Comparison of ENCODE assay signal across 16 cellular contexts in genomic region chr3:56839784-56840724, GRCh38. TPM values are rescaled to one million over a fixed set of nuclear protein-coding genes. Genes with fewer than 3 reads are reported as not detected.
DNase-seq lines count a peak whose midpoint lies in the region; ATAC-seq, FAIRE-seq and TF ChIP-seq lines count a peak whose summit lies in the region.
"Had no signal": no experiment of that assay in that cellular context is flagged by ENCODE, and none has a peak within 500 bp of the region (broad histone marks: within the 10 kb centered on the region; RNA-seq: fewer than 3 reads in every experiment).

No MANE protein-coding gene starts in this region.

- H3K4me3 ChIP-seq in MG63: no peak overlapping the region
- H3K4me3 ChIP-seq in astrocyte (ENCODE audit: insufficient read depth, low read depth, low read length): no peak overlapping the region
- H3K4me3 ChIP-seq in mesenchymal stem cell (ENCODE audit: insufficient read depth in 1 of 2, low read depth in 1 of 2, low read length in 2 of 2): no peak overlapping the region
- H3K4me3 ChIP-seq: GM12878, left lung had no signal

- peaks cover 35% of the 10 kb centered on the region for H3K4me1 Mint-ChIP-seq in astrocyte (ENCODE audit: low read depth, unreplicated experiment)
- peaks cover 8% of the 10 kb centered on the region for H3K4me1 Mint-ChIP-seq in activated T-helper 2 cell treated with anti-CD3 and anti-CD28 coated beads, Interferon-gamma antibody, Interleukin-2, Interleukin-4, amounts not matched to agents 10 μg/mL and 5 μg/mL and 100 μg/mL, durations not matched to agents 14 hours and 24 hours and 36 hours (ENCODE audit: low read depth)

- no peaks in the 10 kb centered on the region for H3K36me3 Mint-ChIP-seq in astrocyte (ENCODE audit: low read depth, unreplicated experiment)
- peaks cover 17% of the 10 kb centered on the region for H3K36me3 Mint-ChIP-seq in activated T-helper 2 cell treated with anti-CD3 and anti-CD28 coated beads, Interferon-gamma antibody, Interleukin-2, Interleukin-4, amounts not matched to agents 10 μg/mL and 5 μg/mL and 100 μg/mL, durations not matched to agents 14 hours and 24 hours and 36 hours (ENCODE audit: low read depth)

- H3K4ac ChIP-seq in mesenchymal stem cell (ENCODE audit: low read depth in 1 of 2, low read length in 2 of 2): no peak overlapping the region

- no peaks in the 10 kb centered on the region for H3K79me1 ChIP-seq in mesenchymal stem cell (replicated peaks; ENCODE audit: low read length, poor library complexity, severe bottlenecking)

- H4K20me1 ChIP-seq in astrocyte (ENCODE audit: insufficient read depth, low read length): no peaks in the 10 kb centered on the region

- no peak overlapping the region for H2BK120ac ChIP-seq in mesenchymal stem cell (ENCODE audit: low read depth, low read length)

- H4K91ac ChIP-seq in mesenchymal stem cell (ENCODE audit: low read length): no peak overlapping the region

- H3K27me3 ChIP-seq in MG63: no peaks in the 10 kb centered on the region
- no peaks in the 10 kb centered on the region for H3K27me3 ChIP-seq in astrocyte (ENCODE audit: insufficient read depth, low read length)
- H3K27me3 ChIP-seq in mesenchymal stem cell (ENCODE audit: control insufficient read depth in 1 of 2, insufficient read depth in 1 of 2, low read length in 2 of 2): no peaks in the 10 kb centered on the region
- H3K27me3 ChIP-seq: left lung, neutrophil had no signal

- no peak for FAIRE-seq in astrocyte (lab: Jason Lieb, UNC)
- FAIRE-seq: GM12878 had no signal

- H3K14ac ChIP-seq in mesenchymal stem cell (ENCODE audit: low read length in 2 of 2): no peak overlapping the region

- no peaks in the 10 kb centered on the region for H3K79me2 ChIP-seq in astrocyte (ENCODE audit: insufficient read depth, low read length)

- H3K4me2 ChIP-seq in astrocyte (ENCODE audit: low read length) (peak overlapping the region; percentile 70), mesenchymal stem cell (ENCODE audit: low read length, poor library complexity, severe bottlenecking) (no peak overlapping the region)

- TF ChIP-seq CTCF in astrocyte (IDR thresholded peaks at IDR 0.05; ENCODE audit: insufficient read depth, low read depth, low read length): no peak

- H3K23ac ChIP-seq in mesenchymal stem cell (ENCODE audit: low read length in 2 of 2): no peak overlapping the region

- H3K9ac ChIP-seq in astrocyte (ENCODE audit: low read length) (peak overlapping the region; percentile 35), mesenchymal stem cell (ENCODE audit: low read length) (no peak overlapping the region)

- H2BK5ac ChIP-seq in mesenchymal stem cell (ENCODE audit: low read depth, low read length, poor library complexity, severe bottlenecking): no peak overlapping the region

- no peaks in the 10 kb centered on the region for H3K27me3 Mint-ChIP-seq in astrocyte (ENCODE audit: low read depth, unreplicated experiment)
- no peaks in the 10 kb centered on the region for H3K27me3 Mint-ChIP-seq in activated T-helper 2 cell treated with anti-CD3 and anti-CD28 coated beads, Interferon-gamma antibody, Interleukin-2, Interleukin-4, amounts not matched to agents 10 μg/mL and 5 μg/mL and 100 μg/mL, durations not matched to agents 14 hours and 24 hours and 36 hours (ENCODE audit: low read depth)

- H2AK5ac ChIP-seq in mesenchymal stem cell (ENCODE audit: low read length, severe bottlenecking): no peak overlapping the region

- H3K4me1 ChIP-seq in astrocyte (ENCODE audit: insufficient read depth, low read length) (peaks cover 23% of the 10 kb centered on the region), mesenchymal stem cell (ENCODE audit: control insufficient read depth, insufficient read depth, low read depth, low read length) (peaks cover 2% of the 10 kb centered on the region)
- H3K4me1 ChIP-seq: left lung had no signal

- H3K27ac Mint-ChIP-seq in astrocyte (ENCODE audit: unreplicated experiment): peak overlapping the region; percentile 95
- no peak overlapping the region for H3K27ac Mint-ChIP-seq in activated T-helper 2 cell treated with anti-CD3 and anti-CD28 coated beads, Interferon-gamma antibody, Interleukin-2, Interleukin-4, amounts not matched to agents 10 μg/mL and 5 μg/mL and 100 μg/mL, durations not matched to agents 14 hours and 24 hours and 36 hours

- peak overlapping the region in 1 of 2 experiments; percentile 29 for H2BK12ac ChIP-seq in mesenchymal stem cell (ENCODE audit: low read length in 2 of 2)

- peak overlapping the region; percentile 30 for H3K4me3 Mint-ChIP-seq in astrocyte (ENCODE audit: unreplicated experiment)
- H3K4me3 Mint-ChIP-seq in activated T-helper 2 cell treated with anti-CD3 and anti-CD28 coated beads, Interferon-gamma antibody, Interleukin-2, Interleukin-4, amounts not matched to agents 10 μg/mL and 5 μg/mL and 100 μg/mL, durations not matched to agents 14 hours and 24 hours and 36 hours (ENCODE audit: low read depth): no peak overlapping the region

- peak overlapping the region; percentile 4 for H4K8ac ChIP-seq in mesenchymal stem cell (ENCODE audit: low read length)

- no peaks in the 10 kb centered on the region for H3K9me3 ChIP-seq in MG63
- peaks cover 2% of the 10 kb centered on the region for H3K9me3 ChIP-seq in astrocyte (ENCODE audit: insufficient read depth, low read depth, low read length)
- H3K9me3 ChIP-seq in mesenchymal stem cell (ENCODE audit: control insufficient read depth, low read length): no peaks in the 10 kb centered on the region
- H3K9me3 ChIP-seq: left lung, neutrophil had no signal

- ATAC-seq in GM21576 (IDR thresholded peaks at IDR 0.05; ENCODE audit: unreplicated experiment) (no peak), GM21529 (IDR thresholded peaks at IDR 0.05; ENCODE audit: unreplicated experiment) (no peak)
- ATAC-seq: GM12878, left lung had no signal

- intact Hi-C loops in activated T-helper 2 cell treated with anti-CD3 and anti-CD28 coated beads, Interferon-gamma antibody, Interleukin-2, Interleukin-4, amounts not matched to agents 10 μg/mL and 5 μg/mL and 100 μg/mL, durations not matched to agents 14 hours and 24 hours and 36 hours (cut with micrococcal nuclease): no loop called here

- H2AFZ ChIP-seq in astrocyte (ENCODE audit: low read depth, low read length) (no peak overlapping the region), mesenchymal stem cell (ENCODE audit: low read depth, low read length) (no peak overlapping the region)

- WGBS in mesenchymal stem cell: 1% methylated on average over 9 of the region's 9 CpGs

- no peak overlapping the region for H2BK15ac ChIP-seq in mesenchymal stem cell (ENCODE audit: low read depth, poor library complexity, severe bottlenecking)

- H3K9me3 Mint-ChIP-seq in astrocyte (ENCODE audit: unreplicated experiment): no peaks in the 10 kb centered on the region
- H3K9me3 Mint-ChIP-seq in activated T-helper 2 cell treated with anti-CD3 and anti-CD28 coated beads, Interferon-gamma antibody, Interleukin-2, Interleukin-4, amounts not matched to agents 10 μg/mL and 5 μg/mL and 100 μg/mL, durations not matched to agents 14 hours and 24 hours and 36 hours: no peaks in the 10 kb centered on the region

- no peaks in the 10 kb centered on the region for H3K36me3 ChIP-seq in MG63
- H3K36me3 ChIP-seq in astrocyte (ENCODE audit: insufficient read depth, low read length): no peaks in the 10 kb centered on the region
- H3K36me3 ChIP-seq in mesenchymal stem cell (ENCODE audit: control insufficient read depth in 1 of 2, insufficient read depth in 2 of 2, low read depth in 1 of 2, low read length in 2 of 2): no peaks in the 10 kb centered on the region
- H3K36me3 ChIP-seq: left lung, neutrophil had no signal

- H3K18ac ChIP-seq in mesenchymal stem cell (ENCODE audit: low read depth in 1 of 2, low read length in 2 of 2): peak overlapping the region; percentile 37 to 56

- H3K27ac ChIP-seq in astrocyte (ENCODE audit: low read depth, low read length): peak overlapping the region; percentile 46
- H3K27ac ChIP-seq in mesenchymal stem cell (ENCODE audit: low read length, poor library complexity, severe bottlenecking): no peak overlapping the region
- H3K27ac ChIP-seq: left lung, neutrophil had no signal

- DNase-seq in DMS53 treated with DMSO at 0.1 percent for 48 hours (lab: John Stamatoyannopoulos, UW; ENCODE audit: unreplicated experiment) (peak; percentile 17), MG63 (peak; percentile 68), astrocyte (ENCODE audit: low read depth) (peak; percentile 81), mesenchymal stem cell (peak; percentile 95), SKM-1 treated with dmso at 0.1 percent for 144 hours (lab: John Stamatoyannopoulos, UW; ENCODE audit: unreplicated experiment) (no peak)
- no peak for DNase-seq in activated T-helper 2 cell treated with anti-CD3 and anti-CD28 coated beads, Interferon-gamma antibody, Interleukin-2, Interleukin-4, amounts not matched to agents 10 μg/mL and 5 μg/mL and 100 μg/mL, durations not matched to agents 14 hours and 24 hours and 36 hours (ENCODE audit: low spot score)
- DNase-seq: activated T-cell treated with anti-CD3 and anti-CD28 coated beads, Interleukin-2, amount 50 U/mL, for 48 hours; COR-L47; left lung; NCI-H2227 treated with DMSO at 0.1 percent for 48 hours; SHP77 treated with DMSO at 0.1 percent for 48 hours; stimulated activated naive CD4-positive, alpha-beta T cell treated with Interleukin-2 at 50 U/mL for 16 hours had no signal

RNA-seq across cellular contexts. Expression of gene ARHGEF3, which starts 38.3 kb away (rescaled TPM):
- 0.27 and 0.49 TPM in 2 replicates for total RNA-seq in MG63 (2014; rRNA removed; shearing (Covaris generic); ENCODE audit: low replicate concordance)
- 13.7 and 14.9 TPM in 2 replicates for total RNA-seq in astrocyte
- polyA plus RNA-seq in mesenchymal stem cell (2013, experiment 1 of 2): 15.6 TPM
- 14.8 TPM for polyA plus RNA-seq in mesenchymal stem cell (2013, experiment 2 of 2)
- 38.3 and 38.6 TPM in 2 replicates for total RNA-seq in activated T-helper 2 cell treated with anti-CD3 and anti-CD28 coated beads, Interferon-gamma antibody, Interleukin-2, Interleukin-4, amounts not matched to agents 10 μg/mL and 5 μg/mL and 100 μg/mL, durations not matched to agents 14 hours and 24 hours and 36 hours

Comparison
In these comparisons a context has a peak if more than half of its experiments do, and no peak if none do; other contexts are left out.
1. DNase-seq: peak in DMS53 treated with DMSO at 0.1 percent for 48 hours (single experiment), MG63 (single experiment), astrocyte (single experiment) and mesenchymal stem cell (single experiment); none in SKM-1 treated with dmso at 0.1 percent for 144 hours (single experiment) and activated T-helper 2 cell treated with anti-CD3 and anti-CD28 coated beads, Interferon-gamma antibody, Interleukin-2, Interleukin-4, amounts not matched to agents 10 μg/mL and 5 μg/mL and 100 μg/mL, durations not matched to agents 14 hours and 24 hours and 36 hours (single experiment).